Comparison of ENCODE assay signal across 13 cellular contexts in genomic region chr17:66791337-66791736, GRCh38. TPM values are rescaled to one million over a fixed set of nuclear protein-coding genes. Genes with fewer than 3 reads are reported as not detected.
A peak's percentile ranks its signal among the peaks of the same experiment; 100 is the strongest.
DNase-seq lines count a peak whose midpoint lies in the region; ATAC-seq and TF ChIP-seq lines count a peak whose summit lies in the region.
"Had no signal": no experiment of that assay in that cellular context is flagged by ENCODE, and none has a peak within 500 bp of the region (broad histone marks: within the 10 kb centered on the region; RNA-seq: fewer than 3 reads in every experiment).

No MANE protein-coding gene starts in this region.

- H3K9me3 ChIP-seq in left ventricle myocardium inferior (replicated peaks) (no peaks in the 10 kb centered on the region), uterus (no peaks in the 10 kb centered on the region)

- no peaks in the 10 kb centered on the region for H3K27me3 ChIP-seq in left ventricle myocardium inferior (ENCODE audit: low read depth)
- H3K27me3 ChIP-seq in uterus, result no peaks in the 10 kb centered on the region
- H3K27me3 ChIP-seq: brain microvascular endothelial cell, foreskin keratinocyte had no signal

- TF ChIP-seq CTCF in left ventricle myocardium inferior (IDR thresholded peaks at IDR 0.05; ENCODE audit: borderline replicate concordance) (no peak), uterus (IDR thresholded peaks at IDR 0.05) (no peak)

- peak overlapping the region; percentile 56 to 66 for H3K27ac Mint-ChIP-seq in T-cell
- H3K27ac Mint-ChIP-seq: natural killer cell treated with Interleukin-12 subunit alpha and Interleukin-12 subunit beta and Interleukin-15 and Interleukin-18, amount 100 ng/mL, for 72 hours had no signal

- CTCF ChIA-PET in T-cell (lab: Charles Lee), result interaction anchor here in 1 of 2 donors (0.6 kb wide), 1 partner anchor 467 kb away, joined by 5 read pairs; no protein-coding TSS in a partner anchor

- intact Hi-C loops in Right ventricle myocardium inferior (cut with DNase I) (no loop called here), left ventricle myocardium inferior (cut with micrococcal nuclease) (no loop called here), left ventricle myocardium superior (cut with micrococcal nuclease) (no loop called here), uterus (cut with DNase I; ENCODE audit: low total_unique reads) (no loop called here)

- H3K4me3 Mint-ChIP-seq in T-cell, result no peak overlapping the region
- H3K4me3 Mint-ChIP-seq: natural killer cell treated with Interleukin-12 subunit alpha and Interleukin-12 subunit beta and Interleukin-15 and Interleukin-18, amount 100 ng/mL, for 72 hours had no signal

- no peaks in the 10 kb centered on the region for H3K27me3 Mint-ChIP-seq in T-cell
- H3K27me3 Mint-ChIP-seq: natural killer cell treated with Interleukin-12 subunit alpha and Interleukin-12 subunit beta and Interleukin-15 and Interleukin-18, amount 100 ng/mL, for 72 hours had no signal

- peaks cover 6 to 23% (median 10%) of the 10 kb centered on the region in 3 donors for H3K4me1 Mint-ChIP-seq in T-cell

- H3K4me1 ChIP-seq in left ventricle myocardium inferior (no peaks in the 10 kb centered on the region), uterus (peaks cover 0 to 5% of the 10 kb centered on the region in 2 donors)
- H3K4me1 ChIP-seq: foreskin keratinocyte had no signal

- peak; percentile 52 for ATAC-seq in Right ventricle myocardium inferior
- ATAC-seq in T-cell (replicated peaks in 1 of 4), result peak in 2 of 4 experiments; percentile 23 to 48
- ATAC-seq in left ventricle myocardium superior, result peak; percentile 61
- no peak for ATAC-seq in HG03442 (IDR thresholded peaks at IDR 0.05; ENCODE audit: unreplicated experiment)
- ATAC-seq: foreskin keratinocyte had no signal

- POLR2A ChIA-PET in T-cell (lab: Charles Lee), result no interaction called here

- H3K4me3 ChIP-seq in left ventricle myocardium inferior (no peak overlapping the region), uterus (no peak overlapping the region)
- H3K4me3 ChIP-seq: GM23248 had no signal

- H3K27ac ChIP-seq in left ventricle myocardium inferior (replicated peaks) (no peak overlapping the region), uterus (peak overlapping the region; percentile 70 to 84)
- H3K27ac ChIP-seq: brain microvascular endothelial cell, foreskin keratinocyte, GM23248 had no signal

- DNase-seq in Right ventricle myocardium inferior (ENCODE audit: missing footprints) (no peak), left ventricle myocardium inferior (no peak), T-cell (peak in 2 of 34 experiments; percentile 2 to 4), left ventricle myocardium superior (peak; percentile 46), uterus (no peak), NCI-H2081 (lab: John Stamatoyannopoulos, UW) (no peak)
- DNase-seq in effector CD8-positive, alpha-beta T cell (lab: John Stamatoyannopoulos, UW), result no peak
- DNase-seq: brain microvascular endothelial cell, foreskin keratinocyte, GM23248, NCI-H69 had no signal

- H3K36me3 Mint-ChIP-seq in T-cell, result peaks cover 66% of the 10 kb centered on the region
- H3K36me3 Mint-ChIP-seq: natural killer cell treated with Interleukin-12 subunit alpha and Interleukin-12 subunit beta and Interleukin-15 and Interleukin-18, amount 100 ng/mL, for 72 hours had no signal

- TF ChIP-seq POLR2A in uterus (IDR thresholded peaks at IDR 0.05), result no peak

- H3K36me3 ChIP-seq in left ventricle myocardium inferior, result peaks cover 5% of the 10 kb centered on the region
- H3K36me3 ChIP-seq in uterus, result no peaks in the 10 kb centered on the region

- H3K9me3 Mint-ChIP-seq in T-cell, result no peaks in the 10 kb centered on the region
- H3K9me3 Mint-ChIP-seq: natural killer cell treated with Interleukin-12 subunit alpha and Interleukin-12 subunit beta and Interleukin-15 and Interleukin-18, amount 100 ng/mL, for 72 hours had no signal

RNA-seq across cellular contexts. Expression of gene CACNG5, which starts 43.6 kb away (rescaled TPM):
- total RNA-seq in Right ventricle myocardium inferior, result not detected
- not detected for total RNA-seq in left ventricle myocardium inferior
- total RNA-seq in T-cell, result not detected
- total RNA-seq in left ventricle myocardium superior, result not detected
- total RNA-seq in uterus, result 1 to 10 TPM in 1 of 4 donors, not detected in 3; 6.6 TPM
- total RNA-seq: foreskin keratinocyte; GM23248; natural killer cell treated with Interleukin-12 subunit alpha and Interleukin-12 subunit beta and Interleukin-15 and Interleukin-18, amount 100 ng/mL, for 72 hours had no signal
